Comparison of ENCODE assay signal across 1 cellular context in genomic region chr11:72418834-72419560, GRCh38.
TF ChIP-seq lines count a peak whose summit lies in the region.

No MANE protein-coding gene starts in this region.

TF ChIP-seq in GM23338, 12 proteins besides CTCF, POLR2A, EP300 and RAD21:
- TF ChIP-seq ZNF462 (CRISPR knock-in tag; IDR thresholded peaks at IDR 0.05) (no peak), CREB1 (CRISPR knock-in tag; IDR thresholded peaks at IDR 0.05; ENCODE audit: low read depth) (no peak), JUNB (IDR thresholded peaks at IDR 0.05; ENCODE audit: unreplicated experiment) (no peak), NANOG (IDR thresholded peaks at IDR 0.05; ENCODE audit: borderline replicate concordance) (no peak), ETS1 (IDR thresholded peaks at IDR 0.05) (no peak), ZNF114 (CRISPR knock-in tag; IDR thresholded peaks at IDR 0.05) (no peak), POLR2AphosphoS5 (IDR thresholded peaks at IDR 0.05; ENCODE audit: low read depth) (no peak), EZH2phosphoT487 (IDR thresholded peaks at IDR 0.05; ENCODE audit: unreplicated experiment) (no peak), STAT1 (IDR thresholded peaks at IDR 0.05; ENCODE audit: unreplicated experiment) (no peak), EZH2 (IDR thresholded peaks at IDR 0.05; ENCODE audit: low read depth, unreplicated experiment) (no peak), REST (IDR thresholded peaks at IDR 0.05; ENCODE audit: unreplicated experiment) (no peak), ZNF331 (CRISPR knock-in tag; IDR thresholded peaks at IDR 0.05; ENCODE audit: low read depth) (no peak)
